ENCODE assay signal across 10 cellular contexts in genomic region chr2:191611614-191612013, GRCh38.
DNase-seq lines count a peak whose midpoint lies in the region; ATAC-seq and TF ChIP-seq lines count a peak whose summit lies in the region.
"Had no signal": no experiment of that assay in that cellular context is flagged by ENCODE, and none has a peak within 500 bp of the region (broad histone marks: within the 10 kb centered on the region; RNA-seq: fewer than 3 reads in every experiment).

No MANE protein-coding gene starts in this region.

- no peaks in the 10 kb centered on the region for H3K4me1 ChIP-seq in stomach
- H3K4me1 ChIP-seq: parathyroid adenoma had no signal

- H3K4me3 ChIP-seq in stomach: no peak overlapping the region

- TF ChIP-seq CTCF in stomach (IDR thresholded peaks at IDR 0.05): no peak

- WGBS in stomach, 5 donors: 76 to 88% (median 86%) methylated on average over 3 of the region's 3 CpGs

- DNase-seq in CD1c-positive myeloid dendritic cell (ENCODE audit: extremely low spot score) (peak; percentile 91), SKM-1 treated with dmso at 0.1 percent for 144 hours (lab: John Stamatoyannopoulos, UW; ENCODE audit: unreplicated experiment) (peak; percentile 71), stomach (no peak), mucosa of gallbladder (ENCODE audit: low spot score) (no peak), epidermal melanocyte (ENCODE audit: insufficient read length, low spot score) (no peak), HPDE6-E6E7 (ENCODE audit: extremely low spot score) (no peak)
- DNase-seq: Karpas-422 had no signal

- H3K27ac ChIP-seq in stomach: no peak overlapping the region
- H3K27ac ChIP-seq: parathyroid adenoma had no signal

- H3K36me3 ChIP-seq in stomach: no peaks in the 10 kb centered on the region

- peak; percentile 98 for ATAC-seq in GM19467 (IDR thresholded peaks at IDR 0.05; ENCODE audit: unreplicated experiment)
- ATAC-seq in HG03159 (IDR thresholded peaks at IDR 0.05; ENCODE audit: unreplicated experiment): peak; percentile 100

- H3K27me3 ChIP-seq in stomach: no peaks in the 10 kb centered on the region

- TF ChIP-seq POLR2A in stomach (IDR thresholded peaks at IDR 0.05): no peak

- intact Hi-C loops in stomach (cut with DNase I; ENCODE audit: low total_unique reads): no loop called here

- no peak for TF ChIP-seq EP300 in stomach (IDR thresholded peaks at IDR 0.05)

- no peaks in the 10 kb centered on the region for H3K9me3 ChIP-seq in stomach

Comparison
In these comparisons a context has a peak if more than half of its experiments do, and no peak if none do; other contexts are left out.
1. DNase-seq: peak in CD1c-positive myeloid dendritic cell (single experiment) and SKM-1 treated with dmso at 0.1 percent for 144 hours (single experiment); none in stomach (single experiment), mucosa of gallbladder (single experiment), epidermal melanocyte (single experiment) and HPDE6-E6E7 (single experiment).